ENCODE assay signal across 23 cellular contexts in genomic region chr11:20608938-20609337, GRCh38. TPM values are rescaled to one million over a fixed set of nuclear protein-coding genes. Genes with fewer than 3 reads are reported as not detected.
"Had no signal": no experiment of that assay in that cellular context is flagged by ENCODE, and none has a peak within 500 bp of the region (broad histone marks: within the 10 kb centered on the region; RNA-seq: fewer than 3 reads in every experiment).

No MANE protein-coding gene starts in this region.

- H3K4me3 ChIP-seq: heart left ventricle, lung, pancreas, suprapubic skin, tibial artery, upper lobe of left lung, uterus had no signal

- FAIRE-seq: frontal cortex, pancreas, small intestine had no signal

- H3K4me1 ChIP-seq: pancreas, suprapubic skin, uterus had no signal

- H3K9me3 ChIP-seq: heart left ventricle, pancreas, suprapubic skin, tibial artery, upper lobe of left lung, uterus had no signal

- ATAC-seq: heart left ventricle, left colon, left ventricle myocardium superior, pancreas, right cardiac atrium had no signal

- H3K27ac ChIP-seq: heart left ventricle, pancreas, suprapubic skin, tibial artery, upper lobe of left lung, uterus had no signal

- DNase-seq: dermis blood vessel endothelial cell; heart left ventricle; hippocampal formation; left colon; left ventricle myocardium superior; mesendoderm; naive B cell; occipital lobe; pancreas; right cardiac atrium; small intestine; stimulated activated CD4-positive, alpha-beta T cell treated with anti-CD3 and anti-CD28 coated beads, Interleukin-12 subunit alpha, Interleukin-12 subunit beta, amount 100 ng/mL, for 4 hours; stimulated activated naive CD4-positive, alpha-beta T cell; tibial artery; upper lobe of left lung; uterus had no signal

- H3K36me3 ChIP-seq: heart left ventricle, pancreas, suprapubic skin, tibial artery, upper lobe of left lung, uterus had no signal

RNA-seq across cellular contexts. Expression of gene SLC6A5, which starts 9.5 kb away (rescaled TPM):
- total RNA-seq: dermis blood vessel endothelial cell, frontal cortex, glomerular endothelial cell, heart left ventricle, kidney epithelial cell, left colon, left ventricle myocardium superior, lung, occipital lobe, pancreas, progenitor cell of endocrine pancreas, right cardiac atrium, suprapubic skin, upper lobe of left lung, uterus had no signal
- polyA plus RNA-seq: esophagus, heart left ventricle, lung, pancreas, right cardiac atrium had no signal
